20 cellular contexts compared by ENCODE assay signal in the genomic region with DNA sequence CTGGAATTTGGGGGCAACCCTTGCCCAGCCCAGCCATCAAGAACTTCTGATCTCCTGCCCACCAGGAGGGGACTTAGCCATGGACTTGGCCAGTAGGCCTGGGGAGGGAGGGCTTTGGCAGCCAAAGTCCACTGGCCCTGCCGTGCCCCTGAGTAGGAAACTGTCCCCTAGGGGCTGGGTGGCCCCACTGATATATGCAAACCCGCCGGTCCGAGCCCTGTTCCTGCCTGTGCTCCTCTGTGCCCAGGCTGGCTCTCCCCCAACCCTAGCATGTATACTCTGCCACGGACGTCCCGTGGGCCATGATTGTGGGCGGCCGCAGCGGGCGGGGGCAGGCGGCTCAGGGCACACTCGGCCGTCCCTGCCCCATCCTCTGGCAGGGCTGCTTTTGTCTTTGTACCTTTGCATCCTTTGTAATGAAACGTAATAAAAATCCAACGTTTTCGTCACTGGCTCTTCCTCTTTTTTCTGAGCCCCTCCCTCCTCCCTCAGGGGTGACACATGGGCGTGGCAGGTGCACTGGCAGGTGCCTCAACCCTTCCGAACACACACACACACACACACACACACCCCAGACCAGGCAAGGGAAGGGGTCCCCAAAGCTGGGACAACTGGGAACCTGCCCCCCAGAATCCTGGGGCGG. TPM values are rescaled to one million over a fixed set of nuclear protein-coding genes. Genes with fewer than 3 reads are reported as not detected.
A peak's percentile ranks its signal among the peaks of the same experiment; 100 is the strongest.
DNase-seq lines count a peak whose midpoint lies in the region; ATAC-seq, FAIRE-seq and TF ChIP-seq lines count a peak whose summit lies in the region.
"Had no signal": no experiment of that assay in that cellular context is flagged by ENCODE, and none has a peak within 500 bp of the region (broad histone marks: within the 10 kb centered on the region; RNA-seq: fewer than 3 reads in every experiment).

No MANE protein-coding gene starts in this region.

- H2BK120ac ChIP-seq in neuronal stem cell (ENCODE audit: low read depth, low read length): no peak overlapping the region

- H2BK15ac ChIP-seq in neuronal stem cell (ENCODE audit: low read length): no peak overlapping the region

- H3K4ac ChIP-seq in neuronal stem cell (ENCODE audit: low read length): no peak overlapping the region

- TF ChIP-seq EP300 in GM12878 (IDR thresholded peaks at IDR 0.05; ENCODE audit: borderline replicate concordance in 1 of 2, control insufficient read depth in 1 of 2, low read depth in 2 of 2, low read length in 2 of 2): no peak

- no peak overlapping the region for H4K8ac ChIP-seq in neuronal stem cell (ENCODE audit: low read depth, low read length)

- WGBS in GM12878 (ENCODE audit: insufficient coverage, insufficient replicate concordance, low lambda C conversion rate, missing lambda C conversion rate): 27% methylated on average over 20 of the region's 20 CpGs
- WGBS in neuronal stem cell (ENCODE audit: extremely low coverage in 2 of 2, insufficient read length in 2 of 2, insufficient replicate concordance in 1 of 2), 2 donors: no CpG with 5 or more reads among the region's 20 CpGs

- H4K20me1 ChIP-seq in GM12878 (ENCODE audit: control insufficient read depth, insufficient read depth): no peaks in the 10 kb centered on the region

- no TSS peak for BruUV-seq in GM12878 (replicated peaks; lab: Mats Ljungman, UMichigan)

- SMC1A ChIA-PET in GM12878 (lab: Charles Lee; ENCODE audit: uncharacterized antibody, unreplicated experiment): no interaction called here

- intact Hi-C loops in Right ventricle myocardium inferior (cut with DNase I) (no loop called here), left ventricle myocardium inferior (cut with micrococcal nuclease) (no loop called here), GM12878 (cut with micrococcal nuclease; ENCODE audit: unreplicated experiment) (no loop called here), tibial artery (cut with DNase I; ENCODE audit: low total_unique reads) (no loop called here)

- no peak for TF ChIP-seq RAD21 in GM12878 (IDR thresholded peaks at IDR 0.05; ENCODE audit: insufficient read depth, low read depth, low read length)

- H3K9ac ChIP-seq in GM12878 (ENCODE audit: control insufficient read depth, insufficient read depth, low read length) (no peak overlapping the region), neuronal stem cell (ENCODE audit: low read depth, low read length, poor library complexity) (peak overlapping the region; percentile 68)

- RAD21 ChIA-PET in GM12878 (lab: Charles Lee; ENCODE audit: unreplicated experiment): no interaction called here

- no peak overlapping the region for H2AFZ ChIP-seq in GM12878 (ENCODE audit: control insufficient read depth, low read depth, low read length)
- no peak overlapping the region for H2AFZ ChIP-seq in neuronal stem cell (ENCODE audit: low read length)

- CTCF ChIA-PET in GM12878 (lab: Yijun Ruan, JAX): interaction anchor here (1.8 kb wide), 1 partner anchor 65 kb away, joined by 11 read pairs; no protein-coding TSS in a partner anchor

- H3K27ac ChIP-seq in left ventricle myocardium inferior (replicated peaks) (no peak overlapping the region), GM12878 (ENCODE audit: control insufficient read depth, insufficient read depth) (no peak overlapping the region), neuronal stem cell (replicated peaks; ENCODE audit: low read length) (no peak overlapping the region), tibial artery (no peak overlapping the region)
- H3K27ac ChIP-seq: SK-N-MC had no signal

- H3K79me1 ChIP-seq in neuronal stem cell (ENCODE audit: low read depth, low read length): no peaks in the 10 kb centered on the region

- no peak overlapping the region for H3K4me3 ChIP-seq in left ventricle myocardium inferior
- no peak overlapping the region for H3K4me3 ChIP-seq in GM12878
- H3K4me3 ChIP-seq in neuronal stem cell (ENCODE audit: low read length in 2 of 2): no peak overlapping the region
- no peak overlapping the region for H3K4me3 ChIP-seq in tibial artery
- H3K4me3 ChIP-seq: SK-N-MC had no signal

- H3K4me2 ChIP-seq in GM12878 (ENCODE audit: control insufficient read depth, insufficient read depth) (no peak overlapping the region), neuronal stem cell (ENCODE audit: insufficient read depth, low read length, poor library complexity, severe bottlenecking) (no peak overlapping the region)

- no peak overlapping the region for H4K91ac ChIP-seq in neuronal stem cell (ENCODE audit: low read depth, low read length, poor library complexity)

- TF ChIP-seq CTCF in left ventricle myocardium inferior (IDR thresholded peaks at IDR 0.05; ENCODE audit: borderline replicate concordance) (no peak), GM12878 (IDR thresholded peaks at IDR 0.05 in 2 of 3, conservative IDR thresholded peaks at IDR 0.05 in 1 of 3; ENCODE audit: control insufficient read depth in 2 of 3, extremely low read depth in 1 of 3, insufficient read depth in 1 of 3, low read depth in 3 of 3, low read length in 3 of 3) (no peak), tibial artery (IDR thresholded peaks at IDR 0.05) (no peak)

- no peak for FAIRE-seq in GM12878 (lab: Jason Lieb, UNC)
- FAIRE-seq: GM12892, HTR-8/SVneo had no signal

- H2BK12ac ChIP-seq in neuronal stem cell (ENCODE audit: low read length): no peak overlapping the region

- POLR2A ChIA-PET in GM12878 (lab: Charles Lee): no interaction called here

- peak overlapping the region; percentile 40 for H3K23ac ChIP-seq in neuronal stem cell (ENCODE audit: low read depth, low read length, poor library complexity)

- no peaks in the 10 kb centered on the region for H3K79me2 ChIP-seq in GM12878 (ENCODE audit: control insufficient read depth, insufficient read depth, low read length)

- DNase-seq in Right ventricle myocardium inferior (ENCODE audit: missing footprints) (peak; percentile 15), left ventricle myocardium inferior (no peak), NAMALWA (ENCODE audit: low spot score) (peak; percentile 42), GM12878 (ENCODE audit: low read depth, low spot score) (no peak), neuronal stem cell (ENCODE audit: low spot score) (no peak), NCI-H146 (lab: John Stamatoyannopoulos, UW) (no peak), tibial artery (no peak)
- DNase-seq: 8988T; DND-41; GDM1; HFFc6; NCI-H187 treated with DMSO at 0.1 percent for 48 hours; NCI-H69; NK-92 treated with Interleukin-12 subunit alpha and Interleukin-12 subunit beta, amount 100 ng/mL, for 24 hours; T-cell had no signal

- H2BK5ac ChIP-seq in neuronal stem cell (ENCODE audit: low read length): no peak overlapping the region

- no peak for TF ChIP-seq POLR2A in GM12878 (IDR thresholded peaks at IDR 0.05; ENCODE audit: low read depth, low read length)

- peak overlapping the region; percentile 67 for H3K14ac ChIP-seq in neuronal stem cell (ENCODE audit: low read length)

- H3K27me3 ChIP-seq in left ventricle myocardium inferior (ENCODE audit: low read depth): peaks cover 65% of the 10 kb centered on the region
- H3K27me3 ChIP-seq in GM12878 (replicated peaks in 1 of 2; ENCODE audit: control insufficient read depth in 2 of 2, insufficient read depth in 2 of 2, low read length in 1 of 2): no peaks in the 10 kb centered on the region; a peak in 1 of 4 replicates
- peaks cover 7 to 61% (median 30%) of the 10 kb centered on the region in 3 experiments for H3K27me3 ChIP-seq in neuronal stem cell (ENCODE audit: control insufficient read depth in 3 of 3, insufficient read depth in 3 of 3, low read depth in 1 of 3, low read length in 3 of 3)
- peaks cover 0 to 45% of the 10 kb centered on the region in 2 donors for H3K27me3 ChIP-seq in tibial artery

- H3K9me3 ChIP-seq in left ventricle myocardium inferior (replicated peaks) (no peaks in the 10 kb centered on the region), GM12878 (replicated peaks; ENCODE audit: control insufficient read depth, insufficient read depth, low read length) (no peaks in the 10 kb centered on the region; the same call in 2 of the 3 replicates), neuronal stem cell (replicated peaks in 1 of 2; ENCODE audit: control insufficient read depth in 2 of 2, insufficient read depth in 1 of 2, low read depth in 1 of 2, low read length in 2 of 2) (peaks cover 0 to 7% of the 10 kb centered on the region in 2 donors), tibial artery (no peaks in the 10 kb centered on the region)

- in situ Hi-C loops in GM12878 (cut with MboI): no loop called here

- H3K36me3 ChIP-seq in left ventricle myocardium inferior: no peaks in the 10 kb centered on the region
- no peaks in the 10 kb centered on the region for H3K36me3 ChIP-seq in GM12878 (ENCODE audit: control insufficient read depth in 2 of 2, insufficient read depth in 2 of 2, low read length in 1 of 2)
- no peaks in the 10 kb centered on the region for H3K36me3 ChIP-seq in neuronal stem cell (replicated peaks in 1 of 2; ENCODE audit: control insufficient read depth in 2 of 2, insufficient read depth in 2 of 2, low read length in 2 of 2)
- H3K36me3 ChIP-seq in tibial artery: peaks cover 0 to 9% (median 0%) of the 10 kb centered on the region in 3 donors

- H3K18ac ChIP-seq in neuronal stem cell (ENCODE audit: low read length): peak overlapping the region; percentile 38

- no peak for ATAC-seq in Right ventricle myocardium inferior
- no peak for ATAC-seq in GM12878
- no peak for ATAC-seq in HG02678 (IDR thresholded peaks at IDR 0.05; ENCODE audit: unreplicated experiment)
- ATAC-seq: T-cell had no signal

- H2AK5ac ChIP-seq in neuronal stem cell (ENCODE audit: low read depth, low read length): peak overlapping the region; percentile 74

- peaks cover 12% of the 10 kb centered on the region for H3K4me1 ChIP-seq in left ventricle myocardium inferior
- H3K4me1 ChIP-seq in GM12878 (ENCODE audit: control insufficient read depth, insufficient read depth, low read length): no peaks in the 10 kb centered on the region
- peaks cover 5 to 8% of the 10 kb centered on the region in 2 donors for H3K4me1 ChIP-seq in neuronal stem cell (ENCODE audit: control insufficient read depth in 2 of 2, insufficient read depth in 1 of 2, low read depth in 1 of 2, low read length in 2 of 2)
- H3K4me1 ChIP-seq in tibial artery: peaks cover 0 to 20% (median 9%) of the 10 kb centered on the region in 4 donors

RNA-seq across cellular contexts. Expression of gene COMP, which starts 9.1 kb away (rescaled TPM):
- total RNA-seq in Right ventricle myocardium inferior: not detected
- total RNA-seq in left ventricle myocardium inferior: 1.2 TPM
- total RNA-seq in GM12878 (2013; cell fraction: nucleolus; rRNA removed): not detected in 2 replicates
- not detected in 2 replicates for total RNA-seq in GM12878 (2014; rRNA removed)
- total RNA-seq in GM12878 (2014; rRNA removed; fragmentation: Illumina TruSeq; extraction: Trizol): not detected in 2 replicates
- not detected in 2 replicates for total RNA-seq in GM12878 (2021)
- polyA plus RNA-seq in GM12878 (2011; ENCODE audit: low read depth): not detected
- polyA plus RNA-seq in GM12878 (2011; rRNA removed): not detected in 2 replicates
- polyA plus RNA-seq in GM12878 (2011; cell fraction: cytosol; rRNA removed): 0.04 and 0.08 TPM in 2 replicates
- polyA plus RNA-seq in GM12878 (2011; cell fraction: nucleus; rRNA removed): 0.09 and 0.15 TPM in 2 replicates
- polyA plus RNA-seq in GM12878 (2012): not detected in 2 replicates
- not detected in 2 replicates for polyA plus RNA-seq in GM12878 (2014; fragmentation: Illumina TruSeq; extraction: Trizol)
- not detected for polyA plus RNA-seq in GM12878 (2014; fragmentation: Nextera tagmentation; extraction: Ambion mirVana)
- not detected in 2 replicates for polyA plus RNA-seq in GM12878 (2014; rRNA removed)
- under 1 TPM in 1 of 2 experiments, not detected in 1; 0.17 TPM for polyA plus RNA-seq in GM12878 (2016; fragmentation: Nextera tagmentation; extraction: Ambion mirVana)
- polyA minus RNA-seq in GM12878 (2011; rRNA and poly(A)+ RNA removed): not detected in 2 replicates
- not detected in 2 replicates for polyA minus RNA-seq in GM12878 (2011; cell fraction: cytosol; rRNA and poly(A)+ RNA removed)
- not detected in 2 replicates for polyA minus RNA-seq in GM12878 (2011; cell fraction: nucleus; rRNA and poly(A)+ RNA removed)
- polyA plus RNA-seq in neuronal stem cell (2013, experiment 1 of 2): 0.01 TPM
- polyA plus RNA-seq in neuronal stem cell (2013, experiment 2 of 2): not detected
- total RNA-seq: M059J, T-cell had no signal

RNA-seq across cellular contexts. Expression of gene UPF1, which starts 49.8 kb away (rescaled TPM):
- total RNA-seq in Right ventricle myocardium inferior (37.0 TPM), left ventricle myocardium inferior (32.3 TPM), GM12878 (2014; rRNA removed) (35.3 and 40.6 TPM in 2 replicates), GM12878 (2014; rRNA removed; fragmentation: Illumina TruSeq; extraction: Trizol) (14.5 and 16.1 TPM in 2 replicates), GM12878 (2021) (71.9 and 80.9 TPM in 2 replicates)
- total RNA-seq in GM12878 (2013; cell fraction: nucleolus; rRNA removed): 99.0 and 125 TPM in 2 replicates
- polyA plus RNA-seq in GM12878 (2011; ENCODE audit: low read depth): 9.9 TPM
- polyA plus RNA-seq in GM12878 (2011; rRNA removed) (8.9 and 22.8 TPM in 2 replicates), GM12878 (2014; fragmentation: Illumina TruSeq; extraction: Trizol) (26.2 and 33.5 TPM in 2 replicates), GM12878 (2014; fragmentation: Nextera tagmentation; extraction: Ambion mirVana) (1 to 10 TPM in 1 of 2 experiments, under 1 TPM in 1; 0.58 to 1.1 TPM), GM12878 (2014; rRNA removed) (35.1 and 47.1 TPM in 2 replicates), GM12878 (2016; fragmentation: Nextera tagmentation; extraction: Ambion mirVana) (1 to 10 TPM; 4.5 to 5.6 TPM)
- 23.1 and 45.0 TPM in 2 replicates for polyA plus RNA-seq in GM12878 (2011; cell fraction: cytosol; rRNA removed)
- 102 and 147 TPM in 2 replicates for polyA plus RNA-seq in GM12878 (2011; cell fraction: nucleus; rRNA removed)
- polyA plus RNA-seq in GM12878 (2012): 27.8 and 31.0 TPM in 2 replicates
- polyA minus RNA-seq in GM12878 (2011; rRNA and poly(A)+ RNA removed): 66.6 and 68.0 TPM in 2 replicates
- polyA minus RNA-seq in GM12878 (2011; cell fraction: cytosol; rRNA and poly(A)+ RNA removed): 23.4 and 30.8 TPM in 2 replicates
- 43.4 and 69.7 TPM in 2 replicates for polyA minus RNA-seq in GM12878 (2011; cell fraction: nucleus; rRNA and poly(A)+ RNA removed)
- 17.2 TPM for polyA plus RNA-seq in neuronal stem cell (2013, experiment 1 of 2)
- 16.5 TPM for polyA plus RNA-seq in neuronal stem cell (2013, experiment 2 of 2)

Comparison
In these comparisons a context has a peak if more than half of its experiments do, and no peak if none do; other contexts are left out.
1. DNase-seq: peak in Right ventricle myocardium inferior (single experiment) and NAMALWA (single experiment); none in left ventricle myocardium inferior (single experiment), GM12878 (single experiment), neuronal stem cell (single experiment), NCI-H146 (single experiment) and tibial artery (0 of 2).